ENCODE assay signal across 8 cellular contexts in the genomic region with DNA sequence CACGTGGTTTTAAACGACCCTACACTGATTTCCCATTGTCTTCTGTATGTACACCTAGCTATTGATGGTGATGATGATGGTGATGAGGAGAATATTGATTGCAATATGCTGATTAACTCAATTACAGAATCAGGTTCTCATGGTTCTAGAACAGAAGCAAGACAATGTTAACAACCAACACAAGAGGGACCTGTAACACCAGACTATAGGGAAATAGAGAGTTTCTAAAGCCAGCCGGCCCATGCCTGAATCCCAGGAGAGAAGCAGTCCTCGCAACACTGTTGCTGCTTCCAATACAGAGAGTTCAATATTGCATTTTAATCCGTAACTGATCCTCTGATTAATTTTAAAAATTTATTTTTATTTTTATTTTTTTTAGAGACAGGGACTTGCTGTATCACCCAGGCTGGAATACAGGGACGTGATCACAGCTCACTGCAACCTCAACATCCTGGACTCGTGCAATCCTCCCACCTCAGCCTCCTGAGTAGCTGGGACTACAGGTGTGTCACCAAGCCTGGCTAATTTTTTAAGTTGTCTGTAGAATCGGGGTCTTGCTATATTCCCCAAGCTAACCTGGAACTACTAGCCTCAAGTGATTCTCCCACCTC. TPM values are rescaled to one million over a fixed set of nuclear protein-coding genes. Genes with fewer than 3 reads are reported as not detected.
A peak's percentile ranks its signal among the peaks of the same experiment; 100 is the strongest.
DNase-seq lines count a peak whose midpoint lies in the region; ATAC-seq, FAIRE-seq and TF ChIP-seq lines count a peak whose summit lies in the region.

No MANE protein-coding gene starts in this region.

- FAIRE-seq in H1 (lab: Jason Lieb, UNC), result peak; percentile 82

- no peaks in the 10 kb centered on the region for H3K79me2 ChIP-seq in H1 (ENCODE audit: control insufficient read depth in 1 of 2, insufficient read depth in 2 of 2, low read length in 2 of 2)

- no peak overlapping the region for H2BK12ac ChIP-seq in H1 (ENCODE audit: low read depth, low read length)

- no peak overlapping the region for H3K18ac ChIP-seq in H1 (ENCODE audit: extremely low read depth, low read length)

- TF ChIP-seq CTCF in Calu3 (IDR thresholded peaks at IDR 0.05; ENCODE audit: unreplicated experiment) (peak; percentile 15), HL-60 (IDR thresholded peaks at IDR 0.05; ENCODE audit: insufficient read depth, low read length) (peak; percentile 15), H1 (IDR thresholded peaks at IDR 0.05; ENCODE audit: control extremely low read depth in 1 of 3, insufficient read depth in 1 of 3, low read depth in 1 of 3, low read length in 3 of 3) (peak in 2 of 3 experiments; percentile 53 to 68; a peak in 3 of 4 replicates)

- CTCF ChIA-PET in Calu3 (lab: Charles Lee), result interaction anchor here (1.4 kb wide), 1 partner anchor 148 kb away, joined by 7 read pairs; no protein-coding TSS in a partner anchor
- CTCF ChIA-PET in H1 (lab: Charles Lee; ENCODE audit: partially characterized antibody), result interaction anchor here (0.6 to 17.5 kb wide), 28 partner anchors 11 to 339 kb away, joined by 3 to 290 read pairs (median 4); a partner anchor contains a TSS

- intact Hi-C loops in Calu3 (cut with micrococcal nuclease; ENCODE audit: unreplicated experiment), result loop anchor here (1.0 to 5.0 kb wide), 3 partner anchors 148 to 389 kb away; no protein-coding TSS in a partner anchor

- H3K56ac ChIP-seq in H1 (replicated peaks; ENCODE audit: insufficient read length, low read depth, low read length), result no peak overlapping the region

- no peak overlapping the region for H2BK20ac ChIP-seq in H1 (ENCODE audit: low read length)

- 0 out of 7 replicates have a peak, but pooled peaks cover 0 to 2% (median 0%) of the 10 kb centered on the region in 4 experiments for H3K4me1 ChIP-seq in H1 (replicated peaks in 1 of 4; ENCODE audit: control insufficient read depth in 3 of 4, insufficient read depth in 4 of 4, low read length in 3 of 4)

- no peak overlapping the region for H3K14ac ChIP-seq in H1 (ENCODE audit: insufficient read length)

- H4K91ac ChIP-seq in H1 (replicated peaks; ENCODE audit: insufficient read length, low read length), result no peak overlapping the region

- no peaks in the 10 kb centered on the region for H4K20me1 ChIP-seq in H1 (replicated peaks in 1 of 2; ENCODE audit: control insufficient read depth in 1 of 2, insufficient read depth in 2 of 2, low read length in 2 of 2)

- TF ChIP-seq RAD21 in H1 (IDR thresholded peaks at IDR 0.05 in 1 of 2, conservative IDR thresholded peaks at IDR 0.05 in 1 of 2; ENCODE audit: low read depth in 2 of 2, low read length in 2 of 2), result peak; percentile 85 to 89

- DNase-seq in Calu3, result peak; percentile 20
- DNase-seq in HL-60 (ENCODE audit: low read depth in 1 of 2, low spot score in 1 of 2), result peak in 1 of 2 experiments; percentile 48
- DNase-seq in OCI-M1 (lab: John Stamatoyannopoulos, UW), result peak; percentile 47
- DNase-seq in H1 (ENCODE audit: low read depth in 1 of 2, low spot score in 2 of 2), result no peak
- peak; percentile 14 for DNase-seq in middle frontal gyrus (ENCODE audit: extremely low spot score, low spot score)
- no peak for DNase-seq in epidermal melanocyte (ENCODE audit: insufficient read length, low spot score)
- no peak for DNase-seq in COLO668 (lab: John Stamatoyannopoulos, UW; ENCODE audit: unreplicated experiment)

- POLR2A ChIA-PET in H1 (lab: Charles Lee; ENCODE audit: partially characterized antibody), result no interaction called here

- H3K27ac ChIP-seq in HL-60 (replicated peaks) (no peak overlapping the region), H1 (ENCODE audit: low read depth, low read length) (no peak overlapping the region)

- no peaks in the 10 kb centered on the region for H3K9me3 Mint-ChIP-seq in Calu3 (ENCODE audit: low read depth, unreplicated experiment)

- H4K5ac ChIP-seq in H1 (ENCODE audit: insufficient read length, low read depth, low read length), result no peak overlapping the region

- H3K4me1 Mint-ChIP-seq in Calu3 (ENCODE audit: low read depth, unreplicated experiment), result peaks cover 8% of the 10 kb centered on the region

- no peaks in the 10 kb centered on the region for H3K27me3 Mint-ChIP-seq in Calu3 (ENCODE audit: unreplicated experiment)

- H3K4me3 Mint-ChIP-seq in Calu3 (ENCODE audit: low read depth, unreplicated experiment), result no peak overlapping the region

- no peaks in the 10 kb centered on the region for H3K9me3 ChIP-seq in H1 (ENCODE audit: insufficient read depth in 2 of 2, low read depth in 1 of 2, low read length in 1 of 2)

- no peak for ATAC-seq in HG03095 (IDR thresholded peaks at IDR 0.05; ENCODE audit: unreplicated experiment)

- no peaks in the 10 kb centered on the region for H3K36me3 Mint-ChIP-seq in Calu3 (ENCODE audit: insufficient read depth, unreplicated experiment)

- H3K9ac ChIP-seq in H1 (replicated peaks in 1 of 4; ENCODE audit: extremely low read depth in 1 of 4, low read depth in 3 of 4, low read length in 3 of 4), result no peak overlapping the region

- 79% methylated on average over 8 of the region's 8 CpGs; no CpG with 5 or more reads in 1 of the 2 experiments for WGBS in H1 (ENCODE audit: extremely low coverage in 1 of 2, insufficient coverage in 1 of 2, insufficient read length in 1 of 2, insufficient replicate concordance in 2 of 2, low coverage in 1 of 2, low lambda C conversion rate in 2 of 2, missing lambda C conversion rate in 1 of 2), 2 experiments

- no TSS peak for BruUV-seq in Calu3 (replicated peaks; lab: Mats Ljungman, UMichigan)

- H2BK120ac ChIP-seq in H1 (replicated peaks; ENCODE audit: low read depth, low read length), result no peak overlapping the region

- H2AK5ac ChIP-seq in H1 (ENCODE audit: low read depth, low read length), result no peak overlapping the region

- H3K4me3 ChIP-seq in HL-60 (replicated peaks; ENCODE audit: insufficient read depth, low read length) (no peak overlapping the region), H1 (ENCODE audit: extremely low read depth in 1 of 4, insufficient read depth in 2 of 4, low read depth in 3 of 4, low read length in 4 of 4) (no peak overlapping the region)

- H2BK5ac ChIP-seq in H1 (ENCODE audit: low read depth, low read length), result no peak overlapping the region

- H3K79me1 ChIP-seq in H1 (ENCODE audit: low read depth, low read length), result no peaks in the 10 kb centered on the region

- TF ChIP-seq POLR2A in H1 (IDR thresholded peaks at IDR 0.05; ENCODE audit: control extremely low read depth in 1 of 2, low read depth in 2 of 2, low read length in 2 of 2), result no peak

- no peak overlapping the region for H2AFZ ChIP-seq in H1 (ENCODE audit: low read length)

- H3K36me3 ChIP-seq in H1 (ENCODE audit: control insufficient read depth in 2 of 4, insufficient read depth in 4 of 4, low read length in 3 of 4), result no peaks in the 10 kb centered on the region

- no peaks in the 10 kb centered on the region for H3K27me3 ChIP-seq in HL-60 (ENCODE audit: insufficient read depth, poor library complexity, severe bottlenecking)
- H3K27me3 ChIP-seq in H1 (replicated peaks in 1 of 4; ENCODE audit: control insufficient read depth in 3 of 4, extremely low read depth in 1 of 4, insufficient read depth in 3 of 4, low read length in 3 of 4), result no peaks in the 10 kb centered on the region

- H3K23ac ChIP-seq in H1 (ENCODE audit: insufficient read length), result no peak overlapping the region

- no peak overlapping the region for H4K8ac ChIP-seq in H1 (ENCODE audit: extremely low read depth, insufficient read depth, low read length)

- TF ChIP-seq EP300 in H1 (IDR thresholded peaks at IDR 0.05; ENCODE audit: borderline replicate concordance in 1 of 2, low read depth in 2 of 2, low read length in 2 of 2), result no peak

- no peak overlapping the region for H2BK15ac ChIP-seq in H1 (ENCODE audit: low read length)

- no peak overlapping the region for H3K4ac ChIP-seq in H1 (replicated peaks; ENCODE audit: insufficient read length, low read depth, low read length)

- peaks cover 3% of the 10 kb centered on the region; the same call in 1 of the 2 replicates for H3K23me2 ChIP-seq in H1 (ENCODE audit: low read depth, low read length)

- no peak overlapping the region for H3K4me2 ChIP-seq in H1 (ENCODE audit: insufficient read depth in 1 of 2, low read depth in 2 of 2, low read length in 2 of 2)

- no peak overlapping the region for H3K27ac Mint-ChIP-seq in Calu3 (ENCODE audit: unreplicated experiment)

TF ChIP-seq in H1, 55 proteins besides CTCF, POLR2A, EP300 and RAD21:
- no peak for TF ChIP-seq FOSL1 (IDR thresholded peaks at IDR 0.05; ENCODE audit: insufficient read depth, low read depth, low read length)
- TF ChIP-seq BCL11A (IDR thresholded peaks at IDR 0.05; ENCODE audit: low read depth in 2 of 2, low read length in 2 of 2), result no peak
- TF ChIP-seq TCF12 (IDR thresholded peaks at IDR 0.05; ENCODE audit: low read depth, low read length), result no peak
- no peak for TF ChIP-seq HDAC2 (IDR thresholded peaks at IDR 0.05; ENCODE audit: borderline replicate concordance in 1 of 2, low read depth in 2 of 2, low read length in 2 of 2)
- no peak for TF ChIP-seq NANOG (IDR thresholded peaks at IDR 0.05; ENCODE audit: insufficient read depth, low read depth, low read length, poor library complexity, severe bottlenecking)
- no peak for TF ChIP-seq SRF (IDR thresholded peaks at IDR 0.05; ENCODE audit: low read depth, low read length)
- no peak for TF ChIP-seq TAF7 (optimal IDR thresholded peaks at IDR 0.05; ENCODE audit: borderline replicate concordance, low read depth, low read length)
- no peak for TF ChIP-seq KDM4A (IDR thresholded peaks at IDR 0.05; ENCODE audit: low read depth, low read length, severe bottlenecking)
- TF ChIP-seq RFX5 (IDR thresholded peaks at IDR 0.05; ENCODE audit: borderline replicate concordance, low read depth, low read length), result no peak

RNA-seq across cellular contexts. Expression of a gene that starts 22.2 kb away (rescaled TPM):
- total RNA-seq in Calu3 (2022), result 46.0 and 74.9 TPM in 2 replicates
- total RNA-seq in H1 (2021; fragmentation: NEBNext Ultra II Directional; extraction: Animal tissue kit (Norgen Biotek cat#: 25700)), result 8.9 and 9.5 TPM in 2 replicates
- polyA plus RNA-seq in H1 (2011; rRNA removed), result 7.5 and 7.6 TPM in 2 replicates
- polyA plus RNA-seq in H1 (2011; cell fraction: cytosol; rRNA removed), result 5.0 TPM
- 7.6 TPM for polyA plus RNA-seq in H1 (2011; cell fraction: nucleus; rRNA removed)
- polyA plus RNA-seq in H1 (2012, experiment 1 of 2), result 4.4 to 7.8 TPM (median 5.7 TPM) in 4 replicates
- 0.92 TPM for polyA plus RNA-seq in H1 (2012, experiment 2 of 2)
- polyA plus RNA-seq in H1 (2013, experiment 1 of 2), result 4.3 TPM
- 4.7 TPM for polyA plus RNA-seq in H1 (2013, experiment 2 of 2)
- 17.4 and 24.7 TPM in 2 replicates for polyA minus RNA-seq in H1 (2011; rRNA and poly(A)+ RNA removed)
- polyA minus RNA-seq in H1 (2011; cell fraction: cytosol; rRNA and poly(A)+ RNA removed), result 4.4 TPM
- 22.5 TPM for polyA minus RNA-seq in H1 (2011; cell fraction: nucleus; rRNA and poly(A)+ RNA removed)

Comparison
In these comparisons a context has a peak if more than half of its experiments do, and no peak if none do; other contexts are left out.
1. DNase-seq: peak in Calu3 (single experiment), OCI-M1 (single experiment) and middle frontal gyrus (single experiment); none in H1 (0 of 2), epidermal melanocyte (single experiment) and COLO668 (single experiment).
2. Peak in every context shown above with its lines, with median percentiles within 50 percentile points of each other: CTCF ChIP-seq.